Comparison of ENCODE assay signal across 10 cellular contexts in the genomic region with DNA sequence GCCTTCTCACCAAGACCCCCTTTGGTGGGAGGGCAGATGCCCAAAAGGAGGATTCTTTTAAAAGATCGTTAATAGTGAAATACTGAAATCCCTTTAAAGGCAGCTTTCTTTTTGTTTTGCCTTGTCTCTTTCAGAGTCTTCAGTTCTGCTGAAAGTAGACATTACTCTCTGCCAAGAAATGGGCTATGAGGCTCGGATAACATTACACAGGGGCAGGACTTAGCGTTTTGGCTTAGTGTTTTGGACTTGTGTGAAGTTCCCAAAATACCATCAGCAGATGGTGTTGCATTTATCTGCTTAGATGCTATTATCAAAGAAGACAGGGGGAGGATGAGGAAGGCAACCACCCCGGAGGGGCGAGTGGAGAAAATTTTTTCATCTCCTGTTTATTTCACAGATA.
DNase-seq lines count a peak whose midpoint lies in the region; ATAC-seq and TF ChIP-seq lines count a peak whose summit lies in the region.
"Had no signal": no experiment of that assay in that cellular context is flagged by ENCODE, and none has a peak within 500 bp of the region (broad histone marks: within the 10 kb centered on the region; RNA-seq: fewer than 3 reads in every experiment).

No MANE protein-coding gene starts in this region.

- no peak for TF ChIP-seq CTCF in coronary artery (IDR thresholded peaks at IDR 0.05)
- no peak for TF ChIP-seq CTCF in upper lobe of left lung (IDR thresholded peaks at IDR 0.05)
- no peak for TF ChIP-seq CTCF in PC-3 (conservative IDR thresholded peaks at IDR 0.05; ENCODE audit: low read depth, low read length)

- peak overlapping the region; percentile 76 to 89 for H3K27ac ChIP-seq in coronary artery
- no peak overlapping the region for H3K27ac ChIP-seq in mesenchymal stem cell (ENCODE audit: low read length, poor library complexity, severe bottlenecking)
- peak overlapping the region in 3 of 4 donors; percentile 25 to 46 (median 40) for H3K27ac ChIP-seq in upper lobe of left lung
- no peak overlapping the region for H3K27ac ChIP-seq in PC-3 (ENCODE audit: low read length)

- no peak overlapping the region for H3K18ac ChIP-seq in mesenchymal stem cell (ENCODE audit: low read depth in 1 of 2, low read length in 2 of 2)

- no peaks in the 10 kb centered on the region for H3K9me3 Mint-ChIP-seq in natural killer cell treated with Interleukin-12 subunit alpha and Interleukin-12 subunit beta and Interleukin-15 and Interleukin-18, amount 100 ng/mL, for 72 hours
- H3K9me3 Mint-ChIP-seq: T-cell had no signal

- H2BK12ac ChIP-seq in mesenchymal stem cell (ENCODE audit: low read length in 2 of 2): no peak overlapping the region

- H4K91ac ChIP-seq in mesenchymal stem cell (ENCODE audit: low read length): no peak overlapping the region

- H3K4me2 ChIP-seq in mesenchymal stem cell (ENCODE audit: low read length, poor library complexity, severe bottlenecking): no peak overlapping the region
- H3K4me2 ChIP-seq in PC-3 (ENCODE audit: low read length): no peak overlapping the region

- H4K8ac ChIP-seq in mesenchymal stem cell (ENCODE audit: low read length): no peak overlapping the region

- ATAC-seq in upper lobe of left lung (ENCODE audit: low FRiP score in 2 of 2) (peak in 1 of 2 donors; percentile 83), PC-3 (no peak), HG02840 (IDR thresholded peaks at IDR 0.05; ENCODE audit: low FRiP score, unreplicated experiment) (no peak)
- ATAC-seq in natural killer cell treated with Interleukin-12 subunit alpha and Interleukin-12 subunit beta and Interleukin-15 and Interleukin-18, amount 100 ng/mL, for 72 hours: no peak
- ATAC-seq: left colon, T-cell had no signal

- POLR2A ChIA-PET in PC-3 (lab: Charles Lee; ENCODE audit: unreplicated experiment): interaction anchor here (0.6 to 0.8 kb wide), 3 partner anchors 148 to 197 kb away, joined by 3 to 5 read pairs (median 3); no protein-coding TSS in a partner anchor

- H3K4me1 ChIP-seq in mesenchymal stem cell (ENCODE audit: control insufficient read depth, insufficient read depth, low read depth, low read length) (no peaks in the 10 kb centered on the region), upper lobe of left lung (peaks cover 5 to 11% (median 8%) of the 10 kb centered on the region in 4 donors), PC-3 (ENCODE audit: insufficient read depth, low read length) (no peaks in the 10 kb centered on the region)

- no peaks in the 10 kb centered on the region for H3K79me2 ChIP-seq in PC-3 (ENCODE audit: low read length)

- H3K4ac ChIP-seq in mesenchymal stem cell (ENCODE audit: low read depth in 1 of 2, low read length in 2 of 2): no peak overlapping the region

- H3K9me3 ChIP-seq in MG63: no peaks in the 10 kb centered on the region
- H3K9me3 ChIP-seq in mesenchymal stem cell (ENCODE audit: control insufficient read depth, low read length): no peaks in the 10 kb centered on the region
- H3K9me3 ChIP-seq in upper lobe of left lung: no peaks in the 10 kb centered on the region
- H3K9me3 ChIP-seq in PC-3 (ENCODE audit: low read length): no peaks in the 10 kb centered on the region

- H3K36me3 Mint-ChIP-seq in natural killer cell treated with Interleukin-12 subunit alpha and Interleukin-12 subunit beta and Interleukin-15 and Interleukin-18, amount 100 ng/mL, for 72 hours: no peaks in the 10 kb centered on the region
- H3K36me3 Mint-ChIP-seq: T-cell had no signal

- no peak overlapping the region for H3K4me3 Mint-ChIP-seq in natural killer cell treated with Interleukin-12 subunit alpha and Interleukin-12 subunit beta and Interleukin-15 and Interleukin-18, amount 100 ng/mL, for 72 hours
- H3K4me3 Mint-ChIP-seq: T-cell had no signal

- H2BK15ac ChIP-seq in mesenchymal stem cell (ENCODE audit: low read depth, poor library complexity, severe bottlenecking): no peak overlapping the region

- no peak overlapping the region for H3K14ac ChIP-seq in mesenchymal stem cell (ENCODE audit: low read length in 2 of 2)

- WGBS in mesenchymal stem cell: 81% methylated on average over 3 of the region's 5 CpGs
- WGBS in upper lobe of left lung, 2 donors: 60 to 66% methylated on average over 5 of the region's 5 CpGs

- H3K36me3 ChIP-seq in MG63 (no peaks in the 10 kb centered on the region), mesenchymal stem cell (ENCODE audit: control insufficient read depth in 1 of 2, insufficient read depth in 2 of 2, low read depth in 1 of 2, low read length in 2 of 2) (no peaks in the 10 kb centered on the region), upper lobe of left lung (no peaks in the 10 kb centered on the region), PC-3 (ENCODE audit: low read depth, low read length) (no peaks in the 10 kb centered on the region)

- H3F3A ChIP-seq in PC-3 (ENCODE audit: low read length, unreplicated experiment): no peaks in the 10 kb centered on the region

- H2AFZ ChIP-seq in mesenchymal stem cell (ENCODE audit: low read depth, low read length) (no peak overlapping the region), PC-3 (ENCODE audit: low read length) (no peak overlapping the region)

- no peaks in the 10 kb centered on the region for H3K79me1 ChIP-seq in mesenchymal stem cell (replicated peaks; ENCODE audit: low read length, poor library complexity, severe bottlenecking)

- H3K27ac Mint-ChIP-seq in natural killer cell treated with Interleukin-12 subunit alpha and Interleukin-12 subunit beta and Interleukin-15 and Interleukin-18, amount 100 ng/mL, for 72 hours: no peak overlapping the region
- H3K27ac Mint-ChIP-seq: T-cell had no signal

- no peak overlapping the region for H3K23ac ChIP-seq in mesenchymal stem cell (ENCODE audit: low read length in 2 of 2)

- DNase-seq in MG63 (peak; percentile 14), coronary artery (ENCODE audit: low spot score) (no peak), mesenchymal stem cell (no peak), upper lobe of left lung (no peak), PC-3 (no peak), T1000 (lab: John Stamatoyannopoulos, UW) (no peak)
- no peak for DNase-seq in natural killer cell treated with Interleukin-12 subunit alpha and Interleukin-12 subunit beta and Interleukin-15 and Interleukin-18, amount 100 ng/mL, for 72 hours (ENCODE audit: low spot score)
- DNase-seq: T-cell had no signal

- BruUV-seq in PC-3 (replicated peaks; lab: Mats Ljungman, UMichigan): no TSS peak

- no peaks in the 10 kb centered on the region for H3K27me3 ChIP-seq in MG63
- peaks cover 0 to 3% of the 10 kb centered on the region in 2 experiments for H3K27me3 ChIP-seq in mesenchymal stem cell (ENCODE audit: control insufficient read depth in 1 of 2, insufficient read depth in 1 of 2, low read length in 2 of 2)
- H3K27me3 ChIP-seq in upper lobe of left lung: no peaks in the 10 kb centered on the region
- H3K27me3 ChIP-seq in PC-3 (ENCODE audit: low read length): no peaks in the 10 kb centered on the region

- H2BK120ac ChIP-seq in mesenchymal stem cell (ENCODE audit: low read depth, low read length): no peak overlapping the region

- CTCF ChIA-PET in PC-3 (lab: Charles Lee): no interaction called here

- no peak for TF ChIP-seq POLR2A in upper lobe of left lung (IDR thresholded peaks at IDR 0.05)

- H3K4me3 ChIP-seq in MG63 (peak overlapping the region; percentile 46), coronary artery (peak overlapping the region; percentile 67), mesenchymal stem cell (ENCODE audit: insufficient read depth in 1 of 2, low read depth in 1 of 2, low read length in 2 of 2) (peak overlapping the region in 1 of 2 experiments; percentile 77), upper lobe of left lung (peak overlapping the region in 3 of 4 donors; percentile 3 to 31 (median 18)), PC-3 (ENCODE audit: low read length) (no peak overlapping the region)

- H3K27me3 Mint-ChIP-seq in natural killer cell treated with Interleukin-12 subunit alpha and Interleukin-12 subunit beta and Interleukin-15 and Interleukin-18, amount 100 ng/mL, for 72 hours: peaks cover 2 to 32% of the 10 kb centered on the region in 2 donors

- H3K9ac ChIP-seq in mesenchymal stem cell (ENCODE audit: low read length) (peak overlapping the region; percentile 85), PC-3 (ENCODE audit: low read length) (no peak overlapping the region)

- H3K9me2 ChIP-seq in PC-3 (replicated peaks; ENCODE audit: low read length): no peaks in the 10 kb centered on the region

- no peak overlapping the region for H2AK5ac ChIP-seq in mesenchymal stem cell (ENCODE audit: low read length, severe bottlenecking)

- no peak for TF ChIP-seq EP300 in upper lobe of left lung (IDR thresholded peaks at IDR 0.05)

- no peak overlapping the region for H2BK5ac ChIP-seq in mesenchymal stem cell (ENCODE audit: low read depth, low read length, poor library complexity, severe bottlenecking)

- intact Hi-C loops in PC-3 (cut with micrococcal nuclease): no loop called here

- H3K4me1 Mint-ChIP-seq in natural killer cell treated with Interleukin-12 subunit alpha and Interleukin-12 subunit beta and Interleukin-15 and Interleukin-18, amount 100 ng/mL, for 72 hours (ENCODE audit: low read depth in 2 of 2): peaks cover 0 to 5% of the 10 kb centered on the region in 2 donors
- H3K4me1 Mint-ChIP-seq: T-cell had no signal

- H4K20me1 ChIP-seq in PC-3 (ENCODE audit: low read length): no peaks in the 10 kb centered on the region

Comparison
In these comparisons a context has a peak if more than half of its experiments do, and no peak if none do; other contexts are left out.
1. H3K27ac ChIP-seq: peak in coronary artery (2 of 2) and upper lobe of left lung (3 of 4); none in mesenchymal stem cell (single experiment) and PC-3 (single experiment).